In genomic region chr3:14154242-14154641, GRCh38 we compare ENCODE assay signal across 26 cellular contexts.
"Had no signal": no experiment of that assay in that cellular context is flagged by ENCODE, and none has a peak within 500 bp of the region (broad histone marks: within the 10 kb centered on the region; RNA-seq: fewer than 3 reads in every experiment).

No MANE protein-coding gene starts in this region.

- H3K27ac Mint-ChIP-seq: activated B cell treated with CpG ODN at 0.5 μM for 24 hours; activated CD4-positive, alpha-beta T cell treated with anti-CD3 and anti-CD28 coated beads for 36 hours; activated naive CD4-positive, alpha-beta T cell treated with anti-CD3 and anti-CD28 coated beads for 36 hours; natural killer cell treated with Interleukin-12 subunit alpha and Interleukin-12 subunit beta and Interleukin-15 and Interleukin-18, amount 100 ng/mL, for 72 hours; T-helper 1 cell treated with Interleukin-12 subunit alpha and Interleukin-12 subunit beta and Interleukin-4 antibody, amounts not matched to agents 30 μg/mL and 1 μg/mL, for 36 hours had no signal

- H3K9me3 Mint-ChIP-seq: activated B cell treated with CpG ODN at 0.5 μM for 24 hours; activated naive CD4-positive, alpha-beta T cell treated with anti-CD3 and anti-CD28 coated beads for 36 hours; brain; immature natural killer cell; natural killer cell treated with Interleukin-12 subunit alpha and Interleukin-12 subunit beta and Interleukin-15 and Interleukin-18, amount 100 ng/mL, for 72 hours; T-helper 1 cell treated with Interleukin-12 subunit alpha and Interleukin-12 subunit beta and Interleukin-4 antibody, amounts not matched to agents 30 μg/mL and 1 μg/mL, for 36 hours had no signal

- H3K27ac ChIP-seq: dorsolateral prefrontal cortex, epithelial cell of prostate, hepatocyte, left lung, ovary, prostate gland, right atrium auricular region, spleen, tibial artery had no signal

- H3K36me3 ChIP-seq: ovary had no signal

- DNase-seq: activated B cell treated with CpG ODN at 0.5 μM for 24 hours; activated CD4-positive, alpha-beta T cell treated with anti-CD3 and anti-CD28 coated beads for 36 hours; activated CD4-positive, alpha-beta T cell treated with anti-CD3 and anti-CD28 coated beads, Interleukin-2, amount 50 U/mL, for 4 hours; activated naive CD4-positive, alpha-beta T cell treated with anti-CD3 and anti-CD28 coated beads for 36 hours; activated T-cell treated with anti-CD3 and anti-CD28 coated beads, Interleukin-2, amount 50 U/mL, for 48 hours; aorta; dorsolateral prefrontal cortex; foreskin fibroblast; immature natural killer cell; kidney glomerular epithelial cell; left lung; mammary epithelial cell; ovary; spleen; stimulated activated CD4-positive, alpha-beta T cell treated with anti-CD3 and anti-CD28 coated beads, Interleukin-4, amount 100 ng/mL, for 1 hour; stimulated activated naive CD4-positive, alpha-beta T cell treated with Interleukin-2 at 50 U/mL for 16 hours; substantia nigra; tibial artery had no signal

- H3K27me3 Mint-ChIP-seq: activated B cell treated with CpG ODN at 0.5 μM for 24 hours; activated CD4-positive, alpha-beta T cell treated with anti-CD3 and anti-CD28 coated beads for 36 hours; brain; natural killer cell treated with Interleukin-12 subunit alpha and Interleukin-12 subunit beta and Interleukin-15 and Interleukin-18, amount 100 ng/mL, for 72 hours had no signal

- H3K4me2 ChIP-seq: hepatocyte had no signal

- H3K27me3 ChIP-seq: dorsolateral prefrontal cortex, hepatocyte, left lung, neutrophil, ovary, right atrium auricular region, spleen, tibial artery had no signal

- H3K4me3 ChIP-seq: dorsolateral prefrontal cortex, hepatocyte, left lung, ovary, prostate gland, right atrium auricular region, spleen, tibial artery had no signal

- H3K9me3 ChIP-seq: left lung, neutrophil, ovary, prostate gland, right atrium auricular region, spleen, tibial artery had no signal

- H3K4me3 Mint-ChIP-seq: activated B cell treated with CpG ODN at 0.5 μM for 24 hours; activated CD4-positive, alpha-beta T cell treated with anti-CD3 and anti-CD28 coated beads for 36 hours; activated naive CD4-positive, alpha-beta T cell treated with anti-CD3 and anti-CD28 coated beads for 36 hours; brain; immature natural killer cell; natural killer cell treated with Interleukin-12 subunit alpha and Interleukin-12 subunit beta and Interleukin-15 and Interleukin-18, amount 100 ng/mL, for 72 hours; T-helper 1 cell treated with Interleukin-12 subunit alpha and Interleukin-12 subunit beta and Interleukin-4 antibody, amounts not matched to agents 30 μg/mL and 1 μg/mL, for 36 hours had no signal

- H3K4me1 Mint-ChIP-seq: activated B cell treated with CpG ODN at 0.5 μM for 24 hours, brain, immature natural killer cell had no signal

- H3K4me1 ChIP-seq: left lung, prostate gland, right atrium auricular region, tibial artery had no signal
